ENCODE assay signal across 8 cellular contexts in the genomic region with DNA sequence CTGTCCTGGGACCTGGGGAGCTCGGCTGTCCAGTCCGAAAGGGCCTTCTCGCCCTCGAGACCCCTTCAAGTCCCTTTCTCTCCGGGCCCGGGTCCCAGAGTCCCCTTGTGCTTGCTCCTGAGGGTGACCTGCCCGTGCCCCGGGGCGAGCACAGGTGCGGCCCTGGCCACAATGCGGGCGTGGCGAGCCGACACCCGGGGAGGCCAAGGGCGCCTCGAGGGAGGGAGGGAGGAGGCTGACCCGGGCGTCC. TPM values are rescaled to one million over a fixed set of nuclear protein-coding genes. Genes with fewer than 3 reads are reported as not detected.
DNase-seq lines count a peak whose midpoint lies in the region; ATAC-seq and TF ChIP-seq lines count a peak whose summit lies in the region.

No MANE protein-coding gene starts in this region.

- H3K27ac Mint-ChIP-seq in CD4-positive, alpha-beta memory T cell: peak overlapping the region; percentile 54 to 93 (median 90)

- no peaks in the 10 kb centered on the region for H3K36me3 ChIP-seq in CD4-positive, alpha-beta memory T cell (ENCODE audit: insufficient read depth, low read length)
- H3K36me3 ChIP-seq in KMS-11 (ENCODE audit: insufficient read depth) (no peaks in the 10 kb centered on the region), neuronal stem cell (replicated peaks in 1 of 2; ENCODE audit: control insufficient read depth in 2 of 2, insufficient read depth in 2 of 2, low read length in 2 of 2) (peaks cover 0 to 3% of the 10 kb centered on the region in 2 donors)

- peak overlapping the region; percentile 95 for H3K18ac ChIP-seq in neuronal stem cell (ENCODE audit: low read length)

- peaks cover 28 to 45% (median 36%) of the 10 kb centered on the region in 4 donors for H3K4me1 Mint-ChIP-seq in CD4-positive, alpha-beta memory T cell

- H4K91ac ChIP-seq in neuronal stem cell (ENCODE audit: low read depth, low read length, poor library complexity): no peak overlapping the region

- peak overlapping the region; percentile 55 for H3K27ac ChIP-seq in CD4-positive, alpha-beta memory T cell (ENCODE audit: low read depth, low read length)
- no peak overlapping the region for H3K27ac ChIP-seq in KMS-11
- H3K27ac ChIP-seq in neuronal stem cell (replicated peaks; ENCODE audit: low read length): no peak overlapping the region

- TF ChIP-seq CTCF in KMS-11 (conservative IDR thresholded peaks at IDR 0.05; ENCODE audit: low read depth, low read length) (no peak), GM13977 (IDR thresholded peaks at IDR 0.05; ENCODE audit: extremely low read depth, insufficient read depth, missing control alignments) (no peak)

- in situ Hi-C loops in GM13977 (cut with MboI; ENCODE audit: low pct_unique_long_range_greater_than_20kb, low sequenced_read_pairs, unreplicated experiment): no loop called here

- peaks cover 28% of the 10 kb centered on the region for H3K79me2 ChIP-seq in KMS-11 (ENCODE audit: insufficient read depth, low read depth)

- intact Hi-C loops in CD4-positive, alpha-beta memory T cell (cut with micrococcal nuclease): loop anchor here (1.0 to 10.0 kb wide), 8 partner anchors 120 to 1040 kb away; partner anchors contain the start of genes ADAMTS17, ASB7, LINS1 and LRRC28

- H3K4me3 Mint-ChIP-seq in CD4-positive, alpha-beta memory T cell: peak overlapping the region; percentile 28 to 85 (median 72)

- H3K9me3 ChIP-seq in CD4-positive, alpha-beta memory T cell (ENCODE audit: control insufficient read depth in 1 of 2, low read length in 2 of 2): no peaks in the 10 kb centered on the region
- H3K9me3 ChIP-seq in neuronal stem cell (replicated peaks in 1 of 2; ENCODE audit: control insufficient read depth in 2 of 2, insufficient read depth in 1 of 2, low read depth in 1 of 2, low read length in 2 of 2): no peaks in the 10 kb centered on the region

- peak overlapping the region; percentile 17 for H3K14ac ChIP-seq in neuronal stem cell (ENCODE audit: low read length)

- no peak overlapping the region for H2BK15ac ChIP-seq in neuronal stem cell (ENCODE audit: low read length)

- H3K23ac ChIP-seq in neuronal stem cell (ENCODE audit: low read depth, low read length, poor library complexity): no peak overlapping the region

- POLR2A ChIA-PET in CD4-positive, alpha-beta memory T cell (lab: Charles Lee; ENCODE audit: partially characterized antibody): interaction anchor here (1.0 to 4.1 kb wide), 10 partner anchors 9 to 313 kb away, joined by 3 to 27 read pairs (median 6); partner anchors contain the start of genes LRRC28 and LYSMD4

- no peak for DNase-seq in CD4-positive, alpha-beta memory T cell
- DNase-seq in ecto neural progenitor cell (ENCODE audit: low spot score) (peak; percentile 80), neuronal stem cell (ENCODE audit: low spot score) (no peak), occipital lobe (lab: John Stamatoyannopoulos, UW) (no peak), GM13977 (ENCODE audit: low spot score) (no peak), germinal center (ENCODE audit: low spot score) (no peak)

- no peak overlapping the region for H4K8ac ChIP-seq in neuronal stem cell (ENCODE audit: low read depth, low read length)

- H3K4me3 ChIP-seq in CD4-positive, alpha-beta memory T cell (ENCODE audit: low read length in 2 of 2): peak overlapping the region in 1 of 2 donors; percentile 27
- H3K4me3 ChIP-seq in KMS-11 (IDR thresholded peaks at IDR 0.05; ENCODE audit: insufficient read depth, low read depth, low read length): no peak overlapping the region
- peak overlapping the region; percentile 88 for H3K4me3 ChIP-seq in neuronal stem cell (ENCODE audit: low read length in 2 of 2)

- WGBS in neuronal stem cell (ENCODE audit: extremely low coverage in 2 of 2, insufficient read length in 2 of 2, insufficient replicate concordance in 1 of 2), 2 donors: no CpG with 5 or more reads among the region's 19 CpGs

- H3K27me3 ChIP-seq in CD4-positive, alpha-beta memory T cell (ENCODE audit: insufficient read depth, low read length): no peaks in the 10 kb centered on the region
- H3K27me3 ChIP-seq in KMS-11 (ENCODE audit: insufficient read depth, low read depth) (no peaks in the 10 kb centered on the region), neuronal stem cell (ENCODE audit: control insufficient read depth in 3 of 3, insufficient read depth in 3 of 3, low read depth in 1 of 3, low read length in 3 of 3) (peaks cover 0 to 2% (median 0%) of the 10 kb centered on the region in 3 experiments)

- H3K27me3 Mint-ChIP-seq in CD4-positive, alpha-beta memory T cell: peaks cover 0 to 3% of the 10 kb centered on the region in 2 donors

- CTCF ChIA-PET in CD4-positive, alpha-beta memory T cell (lab: Charles Lee; ENCODE audit: partially characterized antibody): interaction anchor here (1.2 kb wide), 1 partner anchor 245 kb away, joined by 3 read pairs; no protein-coding TSS in a partner anchor

- no peak for ATAC-seq in HG02840 (IDR thresholded peaks at IDR 0.05; ENCODE audit: low FRiP score, unreplicated experiment)

- H3K4me2 ChIP-seq in KMS-11: peak overlapping the region; percentile 53
- peak overlapping the region; percentile 86 for H3K4me2 ChIP-seq in neuronal stem cell (ENCODE audit: insufficient read depth, low read length, poor library complexity, severe bottlenecking)

- H3K9ac ChIP-seq in KMS-11 (peak overlapping the region; percentile 35; the same call in 1 of the 2 replicates), neuronal stem cell (ENCODE audit: low read depth, low read length, poor library complexity) (peak overlapping the region; percentile 57)

- H2AFZ ChIP-seq in KMS-11 (ENCODE audit: low read depth) (peak overlapping the region; percentile 92), neuronal stem cell (ENCODE audit: low read length) (peak overlapping the region; percentile 99)

- H3K4me1 ChIP-seq in CD4-positive, alpha-beta memory T cell (ENCODE audit: insufficient read depth, low read length): peaks cover 29% of the 10 kb centered on the region
- H3K4me1 ChIP-seq in KMS-11 (ENCODE audit: low read depth, poor library complexity, severe bottlenecking): peaks cover 27% of the 10 kb centered on the region
- peaks cover 1 to 12% of the 10 kb centered on the region in 2 donors for H3K4me1 ChIP-seq in neuronal stem cell (ENCODE audit: control insufficient read depth in 2 of 2, insufficient read depth in 1 of 2, low read depth in 1 of 2, low read length in 2 of 2)

- peaks cover 0 to 11% of the 10 kb centered on the region in 2 donors for H3K36me3 Mint-ChIP-seq in CD4-positive, alpha-beta memory T cell

- H3K4ac ChIP-seq in neuronal stem cell (ENCODE audit: low read length): no peak overlapping the region

- H3K9me3 Mint-ChIP-seq in CD4-positive, alpha-beta memory T cell: no peaks in the 10 kb centered on the region

- H2AK5ac ChIP-seq in neuronal stem cell (ENCODE audit: low read depth, low read length): no peak overlapping the region

- no peak overlapping the region for H2BK12ac ChIP-seq in neuronal stem cell (ENCODE audit: low read length)

- peaks cover 1% of the 10 kb centered on the region for H3K79me1 ChIP-seq in neuronal stem cell (ENCODE audit: low read depth, low read length)

- peaks cover 16% of the 10 kb centered on the region for H4K20me1 ChIP-seq in KMS-11 (ENCODE audit: insufficient read depth)

- H2BK120ac ChIP-seq in neuronal stem cell (ENCODE audit: low read depth, low read length): no peak overlapping the region

- no peak overlapping the region for H2BK5ac ChIP-seq in neuronal stem cell (ENCODE audit: low read length)

RNA-seq across cellular contexts. Expression of gene MEF2A, which starts 0.8 kb away (rescaled TPM):
- total RNA-seq in CD4-positive, alpha-beta memory T cell: 10 to 100 TPM; 27.6 to 27.8 TPM
- polyA plus RNA-seq in CD4-positive, alpha-beta memory T cell: 10 to 100 TPM; 11.4 to 17.9 TPM
- polyA plus RNA-seq in neuronal stem cell (2013, experiment 1 of 2): 15.8 TPM
- 15.0 TPM for polyA plus RNA-seq in neuronal stem cell (2013, experiment 2 of 2)
- 46.5 TPM for total RNA-seq in occipital lobe
